Comparison of ENCODE assay signal across 22 cellular contexts in genomic region chr22:20491346-20491745, GRCh38. TPM values are rescaled to one million over a fixed set of nuclear protein-coding genes. Genes with fewer than 3 reads are reported as not detected.
A peak's percentile ranks its signal among the peaks of the same experiment; 100 is the strongest.
DNase-seq lines count a peak whose midpoint lies in the region; ATAC-seq, FAIRE-seq and TF ChIP-seq lines count a peak whose summit lies in the region.
"Had no signal": no experiment of that assay in that cellular context is flagged by ENCODE, and none has a peak within 500 bp of the region (broad histone marks: within the 10 kb centered on the region; RNA-seq: fewer than 3 reads in every experiment).

No MANE protein-coding gene starts in this region.

- in situ Hi-C loops in IMR-90 (cut with MboI; ENCODE audit: low sequenced_read_pairs), result no loop called here
- in situ Hi-C loops in G401 (cut with HindIII; ENCODE audit: low sequenced_read_pairs), result no loop called here

- H3K79me1 ChIP-seq in IMR-90 (ENCODE audit: low read depth in 1 of 2, low read length in 2 of 2), result peaks cover 53 to 83% of the 10 kb centered on the region in 2 experiments

- WGBS in IMR-90 (ENCODE audit: extremely low coverage in 2 of 2, insufficient read length in 1 of 2), 2 experiments, result no CpG with 5 or more reads among the region's 2 CpGs

- H4K20me1 ChIP-seq in IMR-90 (ENCODE audit: insufficient read depth, low read length), result peaks cover 43% of the 10 kb centered on the region

- intact Hi-C loops in CD4-positive, alpha-beta T cell (cut with DNase I, micrococcal nuclease), result no loop called here
- intact Hi-C loops in IMR-90 (cut with micrococcal nuclease) (no loop called here), kidney (cut with DNase I) (no loop called here), lower lobe of right lung (cut with DNase I) (no loop called here)

- H2BK120ac ChIP-seq in IMR-90 (ENCODE audit: low read depth, low read length), result no peak overlapping the region

- no peak overlapping the region for H3K27ac ChIP-seq in CD4-positive, alpha-beta T cell (ENCODE audit: low read depth, low read length)
- no peak overlapping the region for H3K27ac ChIP-seq in IMR-90 (ENCODE audit: insufficient read depth, low read length)
- no peak overlapping the region for H3K27ac ChIP-seq in kidney (ENCODE audit: low read depth in 2 of 2, low read length in 2 of 2)
- no peak overlapping the region for H3K27ac ChIP-seq in lower lobe of right lung

- peaks cover 4% of the 10 kb centered on the region for H3K4me1 ChIP-seq in IMR-90 (ENCODE audit: control insufficient read depth, insufficient read depth, low read length)
- peaks cover 0 to 11% of the 10 kb centered on the region in 2 donors for H3K4me1 ChIP-seq in kidney (ENCODE audit: control insufficient read depth in 1 of 2, insufficient read depth in 1 of 2, low read depth in 1 of 2, low read length in 2 of 2)
- peaks cover 10% of the 10 kb centered on the region for H3K4me1 ChIP-seq in lower lobe of right lung
- H3K4me1 ChIP-seq: BE2C had no signal

- H3K36me3 ChIP-seq in IMR-90 (ENCODE audit: control insufficient read depth, insufficient read depth, low read length) (peaks cover 9% of the 10 kb centered on the region; the same call in 1 of the 2 replicates), kidney (ENCODE audit: control insufficient read depth in 1 of 2, insufficient read depth in 2 of 2, low read length in 2 of 2) (peaks cover 0 to 8% of the 10 kb centered on the region in 2 donors), lower lobe of right lung (peaks cover 18% of the 10 kb centered on the region)

- H3K27me3 ChIP-seq in CD4-positive, alpha-beta T cell (ENCODE audit: control insufficient read depth, insufficient read depth, low read length), result no peaks in the 10 kb centered on the region
- H3K27me3 ChIP-seq in IMR-90 (ENCODE audit: control insufficient read depth, insufficient read depth, low read length), result no peaks in the 10 kb centered on the region
- H3K27me3 ChIP-seq in lower lobe of right lung (ENCODE audit: low read depth), result no peaks in the 10 kb centered on the region
- H3K27me3 ChIP-seq: BE2C had no signal

- peaks cover 26% of the 10 kb centered on the region for H3K36me3 Mint-ChIP-seq in CD4-positive, alpha-beta T cell (ENCODE audit: low read depth)

- no peak overlapping the region for H2AFZ ChIP-seq in IMR-90 (replicated peaks; ENCODE audit: low read length, poor library complexity)

- H2AK9ac ChIP-seq in IMR-90 (replicated peaks; ENCODE audit: low read depth, low read length, poor library complexity), result no peak overlapping the region

- FAIRE-seq in kidney (lab: Jason Lieb, UNC), result no peak
- FAIRE-seq: A204.1, G401.6, GM12891, GM19239, H1 had no signal

- no peak overlapping the region for H3K4ac ChIP-seq in IMR-90 (ENCODE audit: low read depth, low read length)

- H4K5ac ChIP-seq in IMR-90 (ENCODE audit: low read depth, low read length), result no peak overlapping the region

- H3K4me2 ChIP-seq in IMR-90 (ENCODE audit: low read depth, low read length), result no peak overlapping the region

- no peak overlapping the region for H2BK5ac ChIP-seq in IMR-90 (ENCODE audit: low read depth, low read length, poor library complexity, severe bottlenecking)

- TF ChIP-seq RAD21 in IMR-90 (IDR thresholded peaks at IDR 0.05; ENCODE audit: low read length), result no peak

- no peak overlapping the region for H3K14ac ChIP-seq in IMR-90 (replicated peaks; ENCODE audit: low read depth, low read length)

- H3K4me1 Mint-ChIP-seq in CD4-positive, alpha-beta T cell (ENCODE audit: low read depth), result peaks cover 76% of the 10 kb centered on the region

- no peak overlapping the region for H4K8ac ChIP-seq in IMR-90 (ENCODE audit: low read depth in 2 of 2, low read length in 2 of 2)

- dilution Hi-C loops in IMR-90 (cut with HindIII; ENCODE audit: low sequenced_read_pairs, unreplicated experiment), result no loop called here

- BruUV-seq in IMR-90 (replicated peaks; lab: Mats Ljungman, UMichigan), result no TSS peak

- peak overlapping the region; percentile 3 for H3K4me3 Mint-ChIP-seq in CD4-positive, alpha-beta T cell
- H3K4me3 Mint-ChIP-seq: H9 had no signal

- ATAC-seq in CD4-positive, alpha-beta T cell (ENCODE audit: poor library complexity), result no peak
- no peak for ATAC-seq in IMR-90 (ENCODE audit: low read depth)
- no peak for ATAC-seq in lower lobe of right lung
- ATAC-seq in HG02840 (IDR thresholded peaks at IDR 0.05; ENCODE audit: low FRiP score, unreplicated experiment), result no peak

- no peak overlapping the region for H3K23ac ChIP-seq in IMR-90 (ENCODE audit: low read depth, low read length)

- H3K4me3 ChIP-seq in IMR-90 (ENCODE audit: insufficient read depth, low read depth, low read length) (no peak overlapping the region), kidney (ENCODE audit: low read length in 2 of 2) (no peak overlapping the region), lower lobe of right lung (no peak overlapping the region)

- H3K9ac ChIP-seq in IMR-90 (ENCODE audit: low read depth, low read length), result no peak overlapping the region
- no peak overlapping the region for H3K9ac ChIP-seq in kidney (ENCODE audit: low read length in 2 of 2)

- peak overlapping the region; percentile 67 for H3K27ac Mint-ChIP-seq in CD4-positive, alpha-beta T cell
- H3K27ac Mint-ChIP-seq: H9 had no signal

- DNase-seq in CD4-positive, alpha-beta T cell, result no peak
- DNase-seq in IMR-90 (no peak), kidney (peak; percentile 8), lower lobe of right lung (no peak), G401 (ENCODE audit: low spot score) (no peak)
- DNase-seq: ACHN; BE2C; C1 segment of cervical spinal cord; CD8-positive, alpha-beta memory T cell; COR-L47; DMS 273 treated with DMSO at 0.1 percent for 48 hours; DMS53; DND-41; EL; H9; KBM-7 had no signal

- H2BK20ac ChIP-seq in IMR-90 (ENCODE audit: low read depth, low read length), result no peak overlapping the region

- H3K9me1 ChIP-seq in IMR-90 (ENCODE audit: insufficient read depth, low read length), result peaks cover 20% of the 10 kb centered on the region

- no peak overlapping the region for H2AK5ac ChIP-seq in IMR-90 (ENCODE audit: low read depth, low read length)

- no peak overlapping the region for H2BK15ac ChIP-seq in IMR-90 (ENCODE audit: low read depth, low read length)

- no peak overlapping the region for H3K18ac ChIP-seq in IMR-90 (ENCODE audit: low read depth, low read length)

- POLR2A ChIA-PET in CD4-positive, alpha-beta T cell (lab: Charles Lee), result interaction anchor here (3.1 kb wide), 1 partner anchor 27 kb away, joined by 15 read pairs; no protein-coding TSS in a partner anchor
- POLR2A ChIA-PET in IMR-90 (lab: Charles Lee; ENCODE audit: unreplicated experiment), result interaction anchor here (0.6 kb wide), 1 partner anchor 81 kb away, joined by 3 read pairs; no protein-coding TSS in a partner anchor

- H3K9me3 Mint-ChIP-seq in CD4-positive, alpha-beta T cell, result no peaks in the 10 kb centered on the region
- H3K9me3 Mint-ChIP-seq: CD8-positive, alpha-beta memory T cell; H9 had no signal

- H3K56ac ChIP-seq in IMR-90 (ENCODE audit: extremely low read depth, insufficient read depth, low read length), result no peak overlapping the region

- TF ChIP-seq POLR2A in IMR-90 (IDR thresholded peaks at IDR 0.05; ENCODE audit: low read depth, low read length), result no peak

- TF ChIP-seq CTCF in CD4-positive, alpha-beta T cell (IDR thresholded peaks at IDR 0.05), result no peak
- TF ChIP-seq CTCF in IMR-90 (conservative IDR thresholded peaks at IDR 0.05; ENCODE audit: low read depth, low read length) (no peak), kidney (IDR thresholded peaks at IDR 0.05; ENCODE audit: borderline replicate concordance, extremely low read depth, insufficient read depth) (no peak), lower lobe of right lung (IDR thresholded peaks at IDR 0.05) (no peak)

- H3K9me3 ChIP-seq in CD4-positive, alpha-beta T cell (ENCODE audit: control insufficient read depth, low read length), result no peaks in the 10 kb centered on the region
- H3K9me3 ChIP-seq in IMR-90 (ENCODE audit: control insufficient read depth, insufficient read depth, low read length) (no peaks in the 10 kb centered on the region), kidney (ENCODE audit: control insufficient read depth in 1 of 2, low read length in 2 of 2) (no peaks in the 10 kb centered on the region), lower lobe of right lung (no peaks in the 10 kb centered on the region)
- H3K9me3 ChIP-seq: BE2C had no signal

- no peaks in the 10 kb centered on the region for H3K27me3 Mint-ChIP-seq in CD4-positive, alpha-beta T cell

- CTCF ChIA-PET in CD4-positive, alpha-beta T cell (lab: Charles Lee), result no interaction called here
- CTCF ChIA-PET in IMR-90 (lab: Yijun Ruan, JAX), result no interaction called here

- no peak overlapping the region for H4K91ac ChIP-seq in IMR-90 (ENCODE audit: insufficient read depth, low read depth, low read length)

RNA-seq across cellular contexts. Expression of gene KLHL22, which starts 4.2 kb away (rescaled TPM):
- 10 to 100 TPM; 24.1 to 27.7 TPM for total RNA-seq in CD4-positive, alpha-beta T cell
- 25.8 and 27.1 TPM in 2 replicates for total RNA-seq in IMR-90 (2012; rRNA removed)
- 28.7 and 30.1 TPM in 2 replicates for polyA plus RNA-seq in IMR-90 (2012; rRNA removed)
- 14.3 and 46.6 TPM in 2 replicates for polyA plus RNA-seq in IMR-90 (2012; cell fraction: cytosol; rRNA removed)
- polyA plus RNA-seq in IMR-90 (2012; cell fraction: nucleus; rRNA removed; ENCODE audit: low replicate concordance), result 70.3 and 122 TPM in 2 replicates
- 22.4 TPM for total RNA-seq in kidney
- 24.3 TPM for polyA plus RNA-seq in kidney (ENCODE audit: insufficient read depth, low read depth, low replicate concordance)
- 24.0 TPM for total RNA-seq in lower lobe of right lung
- total RNA-seq in G401 (2014; rRNA removed; shearing (Covaris generic)), result 25.4 and 30.4 TPM in 2 replicates

RNA-seq across cellular contexts. Expression of gene MED15, which starts 16.1 kb away (rescaled TPM):
- total RNA-seq in CD4-positive, alpha-beta T cell, result 100 to 1,000 TPM; 181 to 191 TPM
- total RNA-seq in IMR-90 (2012; rRNA removed) (19.0 and 22.8 TPM in 2 replicates), kidney (102 TPM), lower lobe of right lung (105 TPM)
- polyA plus RNA-seq in IMR-90 (2012; rRNA removed) (68.8 and 71.5 TPM in 2 replicates), kidney (ENCODE audit: insufficient read depth, low read depth, low replicate concordance) (31.7 TPM)
- polyA plus RNA-seq in IMR-90 (2012; cell fraction: cytosol; rRNA removed), result 43.1 and 81.0 TPM in 2 replicates
- 269 and 514 TPM in 2 replicates for polyA plus RNA-seq in IMR-90 (2012; cell fraction: nucleus; rRNA removed; ENCODE audit: low replicate concordance)
- total RNA-seq in G401 (2014; rRNA removed; shearing (Covaris generic)), result 10.5 and 19.0 TPM in 2 replicates

RNA-seq across cellular contexts. Expression of gene SCARF2, which starts 53.7 kb away (rescaled TPM):
- 1 to 10 TPM; 2.5 to 3.1 TPM for total RNA-seq in CD4-positive, alpha-beta T cell
- total RNA-seq in IMR-90 (2012; rRNA removed) (3.4 and 4.2 TPM in 2 replicates), kidney (12.3 TPM), lower lobe of right lung (12.6 TPM)
- polyA plus RNA-seq in IMR-90 (2012; rRNA removed) (37.0 and 55.8 TPM in 2 replicates), kidney (ENCODE audit: insufficient read depth, low read depth, low replicate concordance) (5.0 TPM)
- 44.5 and 81.9 TPM in 2 replicates for polyA plus RNA-seq in IMR-90 (2012; cell fraction: cytosol; rRNA removed)
- 68.1 and 248 TPM in 2 replicates for polyA plus RNA-seq in IMR-90 (2012; cell fraction: nucleus; rRNA removed; ENCODE audit: low replicate concordance)
- 46.8 and 53.4 TPM in 2 replicates for total RNA-seq in G401 (2014; rRNA removed; shearing (Covaris generic))
